In genomic region chr6:82608365-82608764, GRCh38 we compare ENCODE assay signal across 19 cellular contexts.
DNase-seq lines count a peak whose midpoint lies in the region; TF ChIP-seq lines count a peak whose summit lies in the region.
"Had no signal": no experiment of that assay in that cellular context is flagged by ENCODE, and none has a peak within 500 bp of the region (broad histone marks: within the 10 kb centered on the region; RNA-seq: fewer than 3 reads in every experiment).

No MANE protein-coding gene starts in this region.

- no peaks in the 10 kb centered on the region for H3F3A ChIP-seq in smooth muscle cell (ENCODE audit: low read depth)

- H3K36me3 ChIP-seq in hepatocyte (replicated peaks; ENCODE audit: insufficient read depth, low read depth) (no peaks in the 10 kb centered on the region), smooth muscle cell (ENCODE audit: low read depth) (no peaks in the 10 kb centered on the region)
- H3K36me3 ChIP-seq: HAP-1, MG63 had no signal

- H2AFZ ChIP-seq in hepatocyte (no peak overlapping the region), smooth muscle cell (ENCODE audit: low read depth) (peak overlapping the region; percentile 49)

- H3K4me3 ChIP-seq in hepatocyte (no peak overlapping the region), smooth muscle cell (no peak overlapping the region)
- H3K4me3 ChIP-seq: HAP-1, MG63, SK-N-MC had no signal

- H4K20me1 ChIP-seq in hepatocyte (ENCODE audit: insufficient read depth, poor library complexity, severe bottlenecking) = no peaks in the 10 kb centered on the region
- H4K20me1 ChIP-seq in smooth muscle cell (ENCODE audit: low read depth) = no peaks in the 10 kb centered on the region

- peak overlapping the region; percentile 38 for H3K27ac ChIP-seq in hepatocyte
- H3K27ac ChIP-seq in smooth muscle cell (ENCODE audit: low read depth) = no peak overlapping the region
- H3K27ac ChIP-seq: SK-N-MC had no signal

- 32% methylated on average over 1 of the region's 1 CpG for WGBS in hepatocyte (ENCODE audit: low lambda C conversion rate, missing lambda C conversion rate)
- WGBS in smooth muscle cell (ENCODE audit: low lambda C conversion rate) = 63% methylated on average over 1 of the region's 1 CpG

- H3K9me2 ChIP-seq in hepatocyte (replicated peaks; ENCODE audit: insufficient read depth) = no peaks in the 10 kb centered on the region

- H3K79me2 ChIP-seq in hepatocyte (no peaks in the 10 kb centered on the region), smooth muscle cell (ENCODE audit: low read depth) (no peaks in the 10 kb centered on the region)

- TF ChIP-seq CTCF in hepatocyte (IDR thresholded peaks at IDR 0.05; ENCODE audit: poor library complexity) (no peak), smooth muscle cell (IDR thresholded peaks at IDR 0.05; ENCODE audit: borderline replicate concordance, insufficient read depth, poor library complexity, severe bottlenecking) (no peak)

- DNase-seq in NCI-H69 (lab: John Stamatoyannopoulos, UW) (peak; percentile 76), cerebellum (ENCODE audit: low spot score) (peak; percentile 0), hepatocyte (ENCODE audit: low spot score) (no peak), smooth muscle cell (lab: John Stamatoyannopoulos, UW; ENCODE audit: unreplicated experiment) (no peak), AG08396 (ENCODE audit: low spot score) (no peak), NCI-H1436 treated with DMSO at 0.1 percent for 48 hours (lab: John Stamatoyannopoulos, UW) (no peak)
- no peak for DNase-seq in stimulated activated naive CD4-positive, alpha-beta T cell (lab: John Stamatoyannopoulos, UW)
- DNase-seq: IMR-90, Kasumi-1, MG63, NCI-H1048, NCI-H1436, NCI-H2029, NCI-H2171 treated with DMSO at 0.1 percent for 48 hours, NCI-H748 treated with DMSO at 0.1 percent for 48 hours, OCI-M1, Right ventricle myocardium superior had no signal

- no peak overlapping the region for H3K9ac ChIP-seq in smooth muscle cell (ENCODE audit: low read depth)

- H3K9me3 ChIP-seq in hepatocyte (ENCODE audit: low read depth) (no peaks in the 10 kb centered on the region), smooth muscle cell (replicated peaks; ENCODE audit: low read depth) (no peaks in the 10 kb centered on the region)
- H3K9me3 ChIP-seq: HAP-1, MG63 had no signal

- H3K4me2 ChIP-seq in hepatocyte = no peak overlapping the region
- H3K4me2 ChIP-seq in smooth muscle cell = no peak overlapping the region

- H3K27me3 ChIP-seq in hepatocyte (no peaks in the 10 kb centered on the region), smooth muscle cell (ENCODE audit: low read depth) (no peaks in the 10 kb centered on the region)
- H3K27me3 ChIP-seq: MG63 had no signal

- H3K4me1 ChIP-seq in hepatocyte (ENCODE audit: insufficient read depth) = peaks cover 5% of the 10 kb centered on the region
- H3K4me1 ChIP-seq in smooth muscle cell (ENCODE audit: low read depth) = peaks cover 15% of the 10 kb centered on the region
- H3K4me1 ChIP-seq: HAP-1 had no signal

Comparison
In these comparisons a context has a peak if more than half of its experiments do, and no peak if none do; other contexts are left out.
1. DNase-seq: peak in NCI-H69 (single experiment) and cerebellum (single experiment); none in hepatocyte (single experiment), smooth muscle cell (single experiment), AG08396 (single experiment), NCI-H1436 treated with DMSO at 0.1 percent for 48 hours (single experiment) and stimulated activated naive CD4-positive, alpha-beta T cell (0 of 6).